ENCODE assay signal across 17 cellular contexts in the genomic region with DNA sequence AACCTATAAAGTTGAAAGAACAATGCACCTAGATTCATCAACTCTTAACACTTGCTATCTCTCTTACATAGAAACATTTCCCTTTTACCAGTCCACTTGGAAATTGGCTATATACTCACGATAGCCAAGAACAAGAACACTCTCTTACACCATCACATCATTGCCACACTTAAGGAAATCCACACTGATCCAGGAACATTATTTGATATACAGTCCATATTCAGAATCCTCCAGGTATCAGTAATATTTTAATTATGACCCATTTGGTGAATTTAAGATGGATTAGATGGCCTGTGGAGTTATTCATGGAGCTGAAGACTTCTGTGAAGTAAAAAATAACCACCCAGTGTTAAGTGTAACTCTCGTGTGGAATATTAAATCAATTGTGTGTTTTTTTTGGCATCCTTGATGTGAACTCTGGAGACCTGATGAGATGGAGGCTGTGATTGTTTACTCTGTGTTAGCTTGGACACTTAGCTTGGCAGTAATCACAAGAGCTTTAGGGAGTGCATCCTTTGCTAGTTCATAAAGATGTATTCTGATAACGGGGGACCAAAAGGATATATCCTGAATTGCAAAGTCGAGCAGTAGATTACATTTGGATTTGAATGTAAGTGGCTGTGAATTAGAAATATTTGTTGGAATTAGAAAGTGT. TPM values are rescaled to one million over a fixed set of nuclear protein-coding genes. Genes with fewer than 3 reads are reported as not detected.
DNase-seq lines count a peak whose midpoint lies in the region; ATAC-seq and TF ChIP-seq lines count a peak whose summit lies in the region.
"Had no signal": no experiment of that assay in that cellular context is flagged by ENCODE, and none has a peak within 500 bp of the region (broad histone marks: within the 10 kb centered on the region; RNA-seq: fewer than 3 reads in every experiment).

No MANE protein-coding gene starts in this region.

- H3K27me3 ChIP-seq in GM23248 (replicated peaks; ENCODE audit: insufficient read depth) (no peaks in the 10 kb centered on the region), ascending aorta (no peaks in the 10 kb centered on the region), right cardiac atrium (ENCODE audit: control insufficient read depth, insufficient read depth) (no peaks in the 10 kb centered on the region), smooth muscle cell (ENCODE audit: low read depth) (no peaks in the 10 kb centered on the region)

- ATAC-seq in right cardiac atrium (no peak), left colon (no peak)
- ATAC-seq: activated CD4-positive, CD25-positive, alpha-beta regulatory T cell treated with anti-CD3 and anti-CD28 coated beads, Interleukin-2, amount 50 U/mL, for 24 hours; activated T-cell treated with anti-CD3 and anti-CD28 coated beads, Interleukin-2, amount 50 U/mL, for 72 hours had no signal

- in situ Hi-C loops in GM23248 (cut with MboI) = no loop called here

- H3K4me1 ChIP-seq in GM23248 (ENCODE audit: insufficient read depth) = peaks cover 49% of the 10 kb centered on the region
- H3K4me1 ChIP-seq in ascending aorta = peaks cover 4 to 47% of the 10 kb centered on the region in 2 donors
- peaks cover 16% of the 10 kb centered on the region for H3K4me1 ChIP-seq in right cardiac atrium (ENCODE audit: control insufficient read depth, insufficient read depth, low read length)
- peaks cover 10% of the 10 kb centered on the region for H3K4me1 ChIP-seq in smooth muscle cell (ENCODE audit: low read depth)

- DNase-seq in GM23248 (no peak), ascending aorta (ENCODE audit: low spot score in 2 of 2) (no peak), right cardiac atrium (no peak), smooth muscle cell (lab: John Stamatoyannopoulos, UW; ENCODE audit: unreplicated experiment) (no peak), GM03348 (ENCODE audit: low spot score) (no peak), left colon (no peak), activated gamma-delta T cell (lab: John Stamatoyannopoulos, UW) (no peak), C1 segment of cervical spinal cord (lab: John Stamatoyannopoulos, UW) (no peak)
- DNase-seq: activated CD8-positive, alpha-beta memory T cell treated with anti-CD3 and anti-CD28 coated beads for 24 hours; activated T-cell treated with anti-CD3 and anti-CD28 coated beads, Interleukin-2, amount 50 U/mL, for 72 hours; CD4-positive, alpha-beta memory T cell; dermis blood vessel endothelial cell; NCI-H1694; NCI-H226; occipital lobe; PC-9 had no signal

- H3F3A ChIP-seq in GM23248 (ENCODE audit: insufficient read depth) = peaks cover 48% of the 10 kb centered on the region
- H3F3A ChIP-seq in smooth muscle cell (ENCODE audit: low read depth) = peaks cover 4% of the 10 kb centered on the region

- H3K27ac ChIP-seq in GM23248 (peak overlapping the region; percentile 99), ascending aorta (peak overlapping the region; percentile 39 to 94), right cardiac atrium (ENCODE audit: low read length) (peak overlapping the region; percentile 24), smooth muscle cell (ENCODE audit: low read depth) (peak overlapping the region; percentile 14)
- H3K27ac ChIP-seq: PC-9 had no signal

- TF ChIP-seq CTCF in ascending aorta (IDR thresholded peaks at IDR 0.05) (no peak), smooth muscle cell (IDR thresholded peaks at IDR 0.05; ENCODE audit: borderline replicate concordance, insufficient read depth, poor library complexity, severe bottlenecking) (no peak)

- intact Hi-C loops in ascending aorta (cut with DNase I) (no loop called here), right cardiac atrium (cut with DNase I) (loop anchor here in 1 of 4 donors (5.0 kb wide), 1 partner anchor 49 kb away; no protein-coding TSS in a partner anchor), left colon (cut with DNase I, micrococcal nuclease) (no loop called here)

- H4K20me1 ChIP-seq in GM23248 (ENCODE audit: insufficient read depth) = no peaks in the 10 kb centered on the region; the same call in 1 of the 2 replicates
- peaks cover 3% of the 10 kb centered on the region for H4K20me1 ChIP-seq in smooth muscle cell (ENCODE audit: low read depth)

- H3K4me2 ChIP-seq in GM23248 (ENCODE audit: unreplicated experiment) (no peak overlapping the region), smooth muscle cell (no peak overlapping the region)
- H3K4me2 ChIP-seq: PC-9 had no signal

- no peaks in the 10 kb centered on the region for H3K9me3 ChIP-seq in GM23248 (ENCODE audit: low read depth)
- H3K9me3 ChIP-seq in ascending aorta = no peaks in the 10 kb centered on the region
- no peaks in the 10 kb centered on the region for H3K9me3 ChIP-seq in right cardiac atrium (ENCODE audit: control insufficient read depth, low read length)
- H3K9me3 ChIP-seq in smooth muscle cell (replicated peaks; ENCODE audit: low read depth) = no peaks in the 10 kb centered on the region

- no peaks in the 10 kb centered on the region for H3K9me2 ChIP-seq in GM23248 (ENCODE audit: insufficient read depth)

- WGBS in GM23248 (ENCODE audit: low coverage in 1 of 2, low lambda C conversion rate in 2 of 2, missing lambda C conversion rate in 2 of 2), 2 experiments = 53% methylated on average over 4 of the region's 4 CpGs
- WGBS in right cardiac atrium = 34% methylated on average over 4 of the region's 4 CpGs
- 84% methylated on average over 4 of the region's 4 CpGs for WGBS in smooth muscle cell (ENCODE audit: low lambda C conversion rate)

- H3K79me2 ChIP-seq in GM23248 (ENCODE audit: insufficient read depth) (peaks cover 82% of the 10 kb centered on the region), smooth muscle cell (ENCODE audit: low read depth) (peaks cover 41% of the 10 kb centered on the region)

- H3K9ac ChIP-seq in GM23248 = no peak overlapping the region
- H3K9ac ChIP-seq in smooth muscle cell (ENCODE audit: low read depth) = no peak overlapping the region

- H3K4me3 ChIP-seq in GM23248 (no peak overlapping the region), ascending aorta (no peak overlapping the region), right cardiac atrium (ENCODE audit: low read length) (no peak overlapping the region), smooth muscle cell (no peak overlapping the region)
- H3K4me3 ChIP-seq: PC-9 had no signal

- no peaks in the 10 kb centered on the region for H3K36me3 ChIP-seq in GM23248 (ENCODE audit: low read depth)
- no peaks in the 10 kb centered on the region for H3K36me3 ChIP-seq in ascending aorta
- H3K36me3 ChIP-seq in smooth muscle cell (ENCODE audit: low read depth) = peaks cover 3% of the 10 kb centered on the region

- H2AFZ ChIP-seq in GM23248 = no peak overlapping the region
- H2AFZ ChIP-seq in smooth muscle cell (ENCODE audit: low read depth) = no peak overlapping the region
- H2AFZ ChIP-seq: PC-9 had no signal

RNA-seq across cellular contexts. Expression of gene ABL1, which starts 52.0 kb away (rescaled TPM):
- 66.1 and 68.2 TPM in 2 replicates for total RNA-seq in GM23248 (2014; rRNA removed; shearing (Covaris generic))
- 22.0 and 22.9 TPM in 2 replicates for polyA plus RNA-seq in GM23248 (2016; fragmentation: Nextera tagmentation; extraction: Ambion mirVana)
- total RNA-seq in ascending aorta = 99.1 TPM
- total RNA-seq in right cardiac atrium = 10 to 100 TPM; 32.9 to 48.2 (median 41.9) TPM
- 21.7 TPM for polyA plus RNA-seq in right cardiac atrium
- 38.2 TPM in 2 replicates for total RNA-seq in smooth muscle cell
- polyA plus RNA-seq in smooth muscle cell = 50.6 and 51.0 TPM in 2 replicates
- 10 to 100 TPM; 79.0 to 93.9 TPM for total RNA-seq in left colon

Comparison
In these comparisons a context has a peak if more than half of its experiments do, and no peak if none do; other contexts are left out.
1. H3K27ac ChIP-seq: peak in every context shown above with its lines; median percentile 99 in GM23248; 66 in ascending aorta; 24 in right cardiac atrium; 14 in smooth muscle cell.